In the genomic region with DNA sequence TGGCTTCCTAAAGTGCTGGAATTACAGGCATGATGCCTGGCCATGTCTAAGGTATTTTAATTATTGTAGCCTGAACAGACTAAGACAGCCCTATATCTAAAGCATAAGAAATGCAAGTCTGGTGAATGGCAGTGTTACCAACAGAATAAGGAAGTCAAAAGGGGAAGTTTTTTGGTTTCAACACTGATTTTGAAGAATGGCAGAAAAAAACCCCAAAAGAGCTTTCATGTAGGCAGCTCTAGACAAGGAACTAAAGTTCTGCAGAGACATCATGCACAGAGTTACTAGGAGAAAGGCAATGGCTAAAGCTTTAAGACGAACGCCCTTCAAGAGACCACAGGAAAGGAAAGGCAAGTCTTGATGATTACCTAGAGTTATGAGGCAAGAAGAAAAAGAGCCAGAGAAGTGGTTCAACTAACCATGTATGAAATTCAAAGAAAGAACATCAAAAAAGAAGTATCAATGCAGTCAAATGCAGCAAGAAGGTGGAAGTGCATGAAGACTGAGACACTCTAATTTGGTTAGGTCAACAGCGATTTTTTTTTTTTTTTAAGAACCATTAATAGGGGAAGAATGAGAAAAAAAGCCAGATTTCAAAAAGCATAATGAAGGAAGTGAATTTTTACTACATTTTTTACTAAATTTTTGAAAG, we compare ENCODE assay signal across 8 cellular contexts. TPM values are rescaled to one million over a fixed set of nuclear protein-coding genes. Genes with fewer than 3 reads are reported as not detected.
A peak's percentile ranks its signal among the peaks of the same experiment; 100 is the strongest.
DNase-seq lines count a peak whose midpoint lies in the region; ATAC-seq and TF ChIP-seq lines count a peak whose summit lies in the region.

No MANE protein-coding gene starts in this region.

- ATAC-seq in CD4-positive, alpha-beta T cell (ENCODE audit: poor library complexity) = peak; percentile 32
- ATAC-seq in GM19438 (IDR thresholded peaks at IDR 0.05; ENCODE audit: low read depth, unreplicated experiment) (peak; percentile 90), HG03378 (IDR thresholded peaks at IDR 0.05; ENCODE audit: unreplicated experiment) (peak; percentile 94)

- peaks cover 11% of the 10 kb centered on the region for H3K4me1 ChIP-seq in smooth muscle cell (ENCODE audit: low read depth)

- H3K9me3 ChIP-seq in CD4-positive, alpha-beta T cell (ENCODE audit: control insufficient read depth, low read length) = no peaks in the 10 kb centered on the region
- H3K9me3 ChIP-seq in smooth muscle cell (replicated peaks; ENCODE audit: low read depth) = no peaks in the 10 kb centered on the region

- no peak overlapping the region for H3K4me2 ChIP-seq in smooth muscle cell

- H3K27ac ChIP-seq in CD4-positive, alpha-beta T cell (ENCODE audit: low read depth, low read length) = no peak overlapping the region
- no peak overlapping the region for H3K27ac ChIP-seq in smooth muscle cell (ENCODE audit: low read depth)

- CTCF ChIA-PET in CD4-positive, alpha-beta T cell (lab: Charles Lee) = interaction anchor here (0.6 kb wide), 1 partner anchor 14 kb away, joined by 4 read pairs; no protein-coding TSS in a partner anchor

- no peak overlapping the region for H3K9ac ChIP-seq in smooth muscle cell (ENCODE audit: low read depth)

- POLR2A ChIA-PET in CD4-positive, alpha-beta T cell (lab: Charles Lee) = interaction anchor here (1.0 to 2.2 kb wide), 2 partner anchors 51 to 104 kb away, joined by 5 to 8 read pairs; a partner anchor contains a TSS

- WGBS in smooth muscle cell (ENCODE audit: low lambda C conversion rate) = 96% methylated on average over 3 of the region's 3 CpGs

- H3K4me3 ChIP-seq in smooth muscle cell = no peak overlapping the region

- H3K27me3 ChIP-seq in CD4-positive, alpha-beta T cell (ENCODE audit: control insufficient read depth, insufficient read depth, low read length) = no peaks in the 10 kb centered on the region
- peaks cover 8% of the 10 kb centered on the region for H3K27me3 ChIP-seq in smooth muscle cell (ENCODE audit: low read depth)

- no peaks in the 10 kb centered on the region for H3K36me3 Mint-ChIP-seq in CD4-positive, alpha-beta T cell (ENCODE audit: low read depth)
- peaks cover 2% of the 10 kb centered on the region for H3K36me3 Mint-ChIP-seq in activated naive CD8-positive, alpha-beta T cell

- intact Hi-C loops in CD4-positive, alpha-beta T cell (cut with DNase I, micrococcal nuclease) = no loop called here

- no peak for DNase-seq in CD4-positive, alpha-beta T cell
- DNase-seq in smooth muscle cell (lab: John Stamatoyannopoulos, UW; ENCODE audit: unreplicated experiment) (no peak), COR-L47 (lab: John Stamatoyannopoulos, UW) (no peak), mesenteric fat pad (ENCODE audit: low spot score) (no peak), epidermal melanocyte (ENCODE audit: insufficient read length, low spot score) (no peak)

- no peaks in the 10 kb centered on the region for H3K9me3 Mint-ChIP-seq in CD4-positive, alpha-beta T cell
- no peaks in the 10 kb centered on the region for H3K9me3 Mint-ChIP-seq in activated naive CD8-positive, alpha-beta T cell (ENCODE audit: low read depth)

- H3F3A ChIP-seq in smooth muscle cell (ENCODE audit: low read depth) = no peaks in the 10 kb centered on the region

- no peak overlapping the region for H2AFZ ChIP-seq in smooth muscle cell (ENCODE audit: low read depth)

- no peaks in the 10 kb centered on the region for H3K36me3 ChIP-seq in smooth muscle cell (ENCODE audit: low read depth)

- H3K4me3 Mint-ChIP-seq in CD4-positive, alpha-beta T cell = peak overlapping the region; percentile 8
- H3K4me3 Mint-ChIP-seq in activated naive CD8-positive, alpha-beta T cell = peak overlapping the region; percentile 58

- no peaks in the 10 kb centered on the region for H3K79me2 ChIP-seq in smooth muscle cell (ENCODE audit: low read depth)

- TF ChIP-seq CTCF in CD4-positive, alpha-beta T cell (IDR thresholded peaks at IDR 0.05) = no peak
- TF ChIP-seq CTCF in smooth muscle cell (IDR thresholded peaks at IDR 0.05; ENCODE audit: borderline replicate concordance, insufficient read depth, poor library complexity, severe bottlenecking) = no peak

- H3K27ac Mint-ChIP-seq in CD4-positive, alpha-beta T cell = peak overlapping the region; percentile 10
- H3K27ac Mint-ChIP-seq in activated naive CD8-positive, alpha-beta T cell = peak overlapping the region; percentile 52

- H4K20me1 ChIP-seq in smooth muscle cell (ENCODE audit: low read depth) = no peaks in the 10 kb centered on the region

- H3K4me1 Mint-ChIP-seq in CD4-positive, alpha-beta T cell (ENCODE audit: low read depth) = peaks cover 44% of the 10 kb centered on the region
- peaks cover 39% of the 10 kb centered on the region for H3K4me1 Mint-ChIP-seq in activated naive CD8-positive, alpha-beta T cell (ENCODE audit: low read depth)

- no peaks in the 10 kb centered on the region for H3K27me3 Mint-ChIP-seq in CD4-positive, alpha-beta T cell
- no peaks in the 10 kb centered on the region for H3K27me3 Mint-ChIP-seq in activated naive CD8-positive, alpha-beta T cell

RNA-seq across cellular contexts. Expression of a gene that starts 50.8 kb away (rescaled TPM):
- total RNA-seq in CD4-positive, alpha-beta T cell = 10 to 100 TPM; 28.0 to 29.8 TPM
- 1.5 and 2.8 TPM in 2 replicates for total RNA-seq in smooth muscle cell
- polyA plus RNA-seq in smooth muscle cell = 1.0 and 2.3 TPM in 2 replicates
- 3.2 TPM for total RNA-seq in mesenteric fat pad

Comparison
In these comparisons a context has a peak if more than half of its experiments do, and no peak if none do; other contexts are left out.
1. ATAC-seq: peak in every context shown above with its lines; median percentile 94 in HG03378; 90 in GM19438; 32 in CD4-positive, alpha-beta T cell.